In the genomic region with DNA sequence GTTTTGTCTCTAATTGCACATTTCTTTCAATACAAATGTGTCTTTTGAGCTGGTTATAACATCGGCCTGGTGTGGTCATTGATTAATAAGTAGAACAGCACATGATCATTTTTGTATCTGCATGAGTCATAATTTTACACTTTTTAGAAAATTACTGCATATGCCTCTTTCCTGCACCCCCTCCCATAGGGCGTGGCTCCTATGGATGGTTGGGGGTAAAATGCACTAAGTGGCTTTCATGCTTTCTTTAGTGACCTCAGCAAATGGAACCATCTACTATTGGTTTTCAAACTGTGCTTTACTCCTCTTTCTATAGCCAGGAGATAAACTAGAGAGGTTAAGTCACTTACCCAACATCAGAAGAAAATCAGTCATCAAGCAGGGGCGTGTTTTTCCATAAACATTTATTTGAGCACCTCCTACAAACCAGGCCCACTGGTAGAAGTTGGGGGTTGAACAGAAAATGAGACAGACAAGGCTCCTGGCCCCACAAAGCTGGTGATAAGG, we compare ENCODE assay signal across 11 cellular contexts. TPM values are rescaled to one million over a fixed set of nuclear protein-coding genes. Genes with fewer than 3 reads are reported as not detected.
A peak's percentile ranks its signal among the peaks of the same experiment; 100 is the strongest.
DNase-seq lines count a peak whose midpoint lies in the region; ATAC-seq, FAIRE-seq and TF ChIP-seq lines count a peak whose summit lies in the region.
"Had no signal": no experiment of that assay in that cellular context is flagged by ENCODE, and none has a peak within 500 bp of the region (broad histone marks: within the 10 kb centered on the region; RNA-seq: fewer than 3 reads in every experiment).

No MANE protein-coding gene starts in this region.

- intact Hi-C loops in colonic mucosa (cut with DNase I) = no loop called here

- no peaks in the 10 kb centered on the region for H3K27me3 Mint-ChIP-seq in T-helper 2 cell treated with Interferon-gamma antibody and Interleukin-4, amounts not matched to agents 5 μg/mL and 100 μg/mL, for 36 hours (ENCODE audit: low read depth)

- peak overlapping the region; percentile 90 for H3K27ac Mint-ChIP-seq in T-helper 2 cell treated with Interferon-gamma antibody and Interleukin-4, amounts not matched to agents 5 μg/mL and 100 μg/mL, for 36 hours

- no peak for TF ChIP-seq POLR2A in GM12892 (IDR thresholded peaks at IDR 0.05; ENCODE audit: low read depth, low read length)

- H3K36me3 ChIP-seq in colonic mucosa = no peaks in the 10 kb centered on the region
- H3K36me3 ChIP-seq: lower lobe of right lung had no signal

- H3K9me3 ChIP-seq in colonic mucosa = no peaks in the 10 kb centered on the region
- H3K9me3 ChIP-seq: lower lobe of right lung had no signal

- TF ChIP-seq CTCF in colonic mucosa (IDR thresholded peaks at IDR 0.05) = no peak

- FAIRE-seq in GM12892 (lab: Jason Lieb, UNC) = peak; percentile 60
- FAIRE-seq: K562 had no signal

- H3K4me1 Mint-ChIP-seq in T-helper 2 cell treated with Interferon-gamma antibody and Interleukin-4, amounts not matched to agents 5 μg/mL and 100 μg/mL, for 36 hours (ENCODE audit: low read depth) = peaks cover 76% of the 10 kb centered on the region

- peak overlapping the region; percentile 99 for H3K4me3 Mint-ChIP-seq in T-helper 2 cell treated with Interferon-gamma antibody and Interleukin-4, amounts not matched to agents 5 μg/mL and 100 μg/mL, for 36 hours

- H3K27me3 ChIP-seq in colonic mucosa = no peaks in the 10 kb centered on the region

- peaks cover 60% of the 10 kb centered on the region for H3K36me3 Mint-ChIP-seq in T-helper 2 cell treated with Interferon-gamma antibody and Interleukin-4, amounts not matched to agents 5 μg/mL and 100 μg/mL, for 36 hours (ENCODE audit: low read depth)

- H3K27ac ChIP-seq in colonic mucosa = peak overlapping the region; percentile 13
- H3K27ac ChIP-seq: lower lobe of right lung had no signal

- H3K9ac ChIP-seq in colonic mucosa (ENCODE audit: low read depth in 2 of 2, low read length in 2 of 2) = no peak overlapping the region

- no peak overlapping the region for H3K4me3 ChIP-seq in colonic mucosa
- H3K4me3 ChIP-seq: K562, lower lobe of right lung had no signal

- DNase-seq in GM12892 (ENCODE audit: insufficient read length) (no peak), colonic mucosa (no peak), putamen (ENCODE audit: low spot score) (no peak), AG20443 (ENCODE audit: low spot score) (no peak)
- peak; percentile 65 for DNase-seq in T-helper 2 cell treated with Interferon-gamma antibody and Interleukin-4, amounts not matched to agents 5 μg/mL and 100 μg/mL, for 36 hours (ENCODE audit: low spot score)
- peak; percentile 30 to 56 for DNase-seq in stimulated activated CD4-positive, alpha-beta T cell treated with anti-CD3 and anti-CD28 coated beads, Interleukin-4, amount 100 ng/mL, for 4 hours
- DNase-seq: lower lobe of right lung, NCI-H446 treated with DMSO at 0.1 percent for 48 hours had no signal

- no peaks in the 10 kb centered on the region for H3K9me3 Mint-ChIP-seq in T-helper 2 cell treated with Interferon-gamma antibody and Interleukin-4, amounts not matched to agents 5 μg/mL and 100 μg/mL, for 36 hours

- no peak for ATAC-seq in HG03196 (IDR thresholded peaks at IDR 0.05; ENCODE audit: unreplicated experiment)
- ATAC-seq in HG03460 (IDR thresholded peaks at IDR 0.05; ENCODE audit: unreplicated experiment) = no peak
- ATAC-seq: K562, lower lobe of right lung had no signal

- peaks cover 7% of the 10 kb centered on the region for H3K4me1 ChIP-seq in colonic mucosa

RNA-seq across cellular contexts. Expression of gene ANXA6, which starts 3.8 kb away (rescaled TPM):
- 349 TPM for polyA plus RNA-seq in GM12892 (2012; ENCODE audit: missing spikeins)
- total RNA-seq in colonic mucosa = 10 to 100 TPM; 21.2 to 39.8 TPM

Comparison
In these comparisons a context has a peak if more than half of its experiments do, and no peak if none do; other contexts are left out.
1. DNase-seq: peak in T-helper 2 cell treated with Interferon-gamma antibody and Interleukin-4, amounts not matched to agents 5 μg/mL and 100 μg/mL, for 36 hours (single experiment) and stimulated activated CD4-positive, alpha-beta T cell treated with anti-CD3 and anti-CD28 coated beads, Interleukin-4, amount 100 ng/mL, for 4 hours (2 of 2); none in GM12892 (single experiment), colonic mucosa (single experiment), putamen (single experiment) and AG20443 (single experiment).